Comparison of ENCODE assay signal across 12 cellular contexts in the genomic region with DNA sequence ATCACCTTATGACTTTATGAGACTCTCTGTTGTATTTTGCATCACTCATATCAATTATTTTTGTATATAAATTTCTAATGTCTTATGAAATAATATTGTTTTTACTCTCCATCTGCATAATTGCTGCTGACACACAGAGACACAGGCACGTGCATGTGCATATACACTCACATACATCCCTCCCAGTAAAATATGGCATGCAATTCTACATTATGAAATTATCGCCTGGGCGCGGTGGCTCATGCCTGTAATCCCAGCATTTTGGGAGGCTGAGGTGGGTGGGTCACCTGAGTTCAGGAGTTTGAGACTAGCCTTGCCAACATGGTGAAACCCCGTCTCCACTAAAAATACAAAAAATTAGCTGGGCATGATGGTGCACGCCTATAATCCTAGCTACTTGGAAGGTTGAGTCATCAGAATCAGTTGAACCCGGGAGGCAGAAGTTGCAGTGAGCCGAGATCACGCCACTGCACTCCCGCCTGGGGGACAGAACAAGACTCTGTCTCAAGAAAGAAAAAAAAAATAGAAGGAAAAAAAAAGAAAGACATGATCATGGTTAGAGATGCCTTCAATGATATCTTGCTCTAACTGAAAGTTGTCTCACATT.
DNase-seq lines count a peak whose midpoint lies in the region; ATAC-seq and TF ChIP-seq lines count a peak whose summit lies in the region.
"Had no signal": no experiment of that assay in that cellular context is flagged by ENCODE, and none has a peak within 500 bp of the region (broad histone marks: within the 10 kb centered on the region; RNA-seq: fewer than 3 reads in every experiment).

No MANE protein-coding gene starts in this region.

- peak overlapping the region; percentile 46 for H3K4me2 ChIP-seq in mammary epithelial cell (ENCODE audit: insufficient read depth, low read depth, low read length)

- no peak overlapping the region for H3K4me3 ChIP-seq in mammary epithelial cell (replicated peaks in 1 of 3; ENCODE audit: insufficient read depth in 1 of 3, low read depth in 2 of 3, low read length in 3 of 3)
- H3K4me3 ChIP-seq in Peyer's patch, result no peak overlapping the region

- H3K27ac ChIP-seq in mammary epithelial cell (ENCODE audit: insufficient read depth, low read depth, low read length) (peak overlapping the region; percentile 55), Peyer's patch (no peak overlapping the region)

- H3K36me3 ChIP-seq in mammary epithelial cell (ENCODE audit: insufficient read depth, low read length) (no peaks in the 10 kb centered on the region), Peyer's patch (no peaks in the 10 kb centered on the region)
- H3K36me3 ChIP-seq: BE2C had no signal

- no peaks in the 10 kb centered on the region for H3K9me3 ChIP-seq in mammary epithelial cell (replicated peaks; ENCODE audit: insufficient read depth, low read length)
- H3K9me3 ChIP-seq in Peyer's patch, result no peaks in the 10 kb centered on the region
- H3K9me3 ChIP-seq: BE2C, Caco-2 had no signal

- WGBS in mammary epithelial cell (ENCODE audit: low coverage, missing lambda C conversion rate), result 46% methylated on average over 7 of the region's 10 CpGs

- H2AFZ ChIP-seq in mammary epithelial cell (ENCODE audit: low read depth, low read length), result peak overlapping the region; percentile 67

- BruUV-seq in mammary epithelial cell (replicated peaks; lab: Mats Ljungman, UMichigan), result no TSS peak

- DNase-seq in NCI-H2171 (lab: John Stamatoyannopoulos, UW) (peak; percentile 12), mammary epithelial cell (peak; percentile 53), pons (ENCODE audit: low spot score) (no peak), Peyer's patch (no peak), NCI-H2107 treated with DMSO at 0.1 percent for 48 hours (lab: John Stamatoyannopoulos, UW; ENCODE audit: unreplicated experiment) (no peak)
- DNase-seq: ACHN; BE2C; C1 segment of cervical spinal cord; Caco-2; CD4-positive, alpha-beta T cell; H9 had no signal

- ATAC-seq in esophagus mucosa, result peak; percentile 70

- intact Hi-C loops in mammary epithelial cell (cut with micrococcal nuclease), result no loop called here

- in situ Hi-C loops in mammary epithelial cell (cut with MboI; ENCODE audit: low sequenced_read_pairs in 2 of 2), result no loop called here

- H3K27me3 ChIP-seq in mammary epithelial cell (ENCODE audit: insufficient read depth, low read length) (no peaks in the 10 kb centered on the region), Peyer's patch (no peaks in the 10 kb centered on the region)
- H3K27me3 ChIP-seq: BE2C had no signal

- dilution Hi-C loops in mammary epithelial cell (cut with HindIII; ENCODE audit: low sequenced_read_pairs), result no loop called here

- H3K79me2 ChIP-seq in mammary epithelial cell (ENCODE audit: insufficient read depth, low read length), result no peaks in the 10 kb centered on the region

- H3K9ac ChIP-seq in mammary epithelial cell (ENCODE audit: insufficient read depth, low read length), result no peak overlapping the region

- no peak for TF ChIP-seq CTCF in mammary epithelial cell (conservative IDR thresholded peaks at IDR 0.05 in 1 of 2, IDR thresholded peaks at IDR 0.05 in 1 of 2; ENCODE audit: extremely low read depth in 1 of 2, insufficient read depth in 1 of 2, low read depth in 1 of 2, low read length in 2 of 2)
- TF ChIP-seq CTCF in Peyer's patch (IDR thresholded peaks at IDR 0.05), result no peak

- no peaks in the 10 kb centered on the region for H3K4me1 ChIP-seq in mammary epithelial cell (ENCODE audit: insufficient read depth, low read length)
- no peaks in the 10 kb centered on the region for H3K4me1 ChIP-seq in Peyer's patch
- H3K4me1 ChIP-seq: BE2C, Caco-2 had no signal

- H4K20me1 ChIP-seq in mammary epithelial cell (ENCODE audit: insufficient read depth, low read length), result no peaks in the 10 kb centered on the region

- CTCF ChIA-PET in mammary epithelial cell (lab: Charles Lee; ENCODE audit: low non-redundant PET), result no interaction called here

- TF ChIP-seq POLR2A in Peyer's patch (IDR thresholded peaks at IDR 0.05), result no peak

Comparison
In these comparisons a context has a peak if more than half of its experiments do, and no peak if none do; other contexts are left out.
1. DNase-seq: peak in NCI-H2171 (single experiment) and mammary epithelial cell (single experiment); none in pons (single experiment), Peyer's patch (0 of 3) and NCI-H2107 treated with DMSO at 0.1 percent for 48 hours (single experiment).